7 cellular contexts compared by ENCODE assay signal in the genomic region with DNA sequence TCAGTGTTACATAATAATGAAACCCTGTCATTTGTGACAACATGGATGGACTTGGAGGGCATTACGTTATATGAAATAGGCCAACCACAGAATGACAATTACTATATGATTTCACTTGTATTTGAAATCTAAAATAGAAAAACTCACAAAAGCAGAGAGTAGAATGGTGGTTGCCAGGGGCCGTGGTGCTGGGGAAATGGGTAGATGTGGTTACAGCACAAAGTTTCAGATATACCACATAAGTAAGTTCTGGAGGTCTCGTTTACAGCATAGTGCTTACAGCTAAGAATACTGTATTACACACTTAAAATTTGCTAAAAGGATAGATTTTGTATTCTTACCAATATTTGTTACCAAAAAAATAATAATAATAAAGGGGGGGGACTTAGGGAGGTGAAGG. TPM values are rescaled to one million over a fixed set of nuclear protein-coding genes. Genes with fewer than 3 reads are reported as not detected.
"Had no signal": no experiment of that assay in that cellular context is flagged by ENCODE, and none has a peak within 500 bp of the region (broad histone marks: within the 10 kb centered on the region; RNA-seq: fewer than 3 reads in every experiment).

No MANE protein-coding gene starts in this region.

RNA-seq across cellular contexts. Expression of a gene that starts 3.3 kb away (rescaled TPM):
- total RNA-seq: GM23248, H4, H7, HepG2, HFFc6, HT1080 had no signal
- polyA plus RNA-seq: GM23248, HepG2, IgD-negative memory B cell had no signal

RNA-seq across cellular contexts. Expression of a gene that starts 48.6 kb away (rescaled TPM):
- total RNA-seq: GM23248, H4, H7, HepG2, HFFc6, HT1080 had no signal
- polyA plus RNA-seq: GM23248, HepG2, IgD-negative memory B cell had no signal
